ENCODE assay signal across 15 cellular contexts in genomic region chr14:103855734-103856095, GRCh38. TPM values are rescaled to one million over a fixed set of nuclear protein-coding genes. Genes with fewer than 3 reads are reported as not detected.
DNase-seq lines count a peak whose midpoint lies in the region; ATAC-seq and TF ChIP-seq lines count a peak whose summit lies in the region.
"Had no signal": no experiment of that assay in that cellular context is flagged by ENCODE, and none has a peak within 500 bp of the region (broad histone marks: within the 10 kb centered on the region; RNA-seq: fewer than 3 reads in every experiment).

No MANE protein-coding gene starts in this region.

- H3K4me1 Mint-ChIP-seq in brain: peaks cover 29% of the 10 kb centered on the region

- H3K27ac ChIP-seq in HUES6 (ENCODE audit: low read depth, low read length): no peak overlapping the region
- peak overlapping the region; percentile 46 for H3K27ac ChIP-seq in mesendoderm (ENCODE audit: low read depth, low read length)
- peak overlapping the region; percentile 69 to 83 (median 82) for H3K27ac ChIP-seq in stomach
- H3K27ac ChIP-seq: psoas muscle had no signal

- H3K36me3 ChIP-seq in HUES6 (ENCODE audit: control insufficient read depth, insufficient read depth, low read length): no peaks in the 10 kb centered on the region
- H3K36me3 ChIP-seq in mesendoderm (ENCODE audit: control insufficient read depth, insufficient read depth, low read length): no peaks in the 10 kb centered on the region
- no peaks in the 10 kb centered on the region for H3K36me3 ChIP-seq in stomach

- no peaks in the 10 kb centered on the region for H3K9me3 ChIP-seq in HUES6 (ENCODE audit: control insufficient read depth, insufficient read depth, low read depth, low read length)
- no peaks in the 10 kb centered on the region for H3K9me3 ChIP-seq in stomach
- H3K9me3 ChIP-seq: psoas muscle had no signal

- peak overlapping the region; percentile 34; the same call in 1 of the 2 replicates for H3K4me3 ChIP-seq in HUES6 (ENCODE audit: low read depth, low read length)
- H3K4me3 ChIP-seq in mesendoderm (ENCODE audit: low read length): no peak overlapping the region
- H3K4me3 ChIP-seq in stomach: no peak overlapping the region
- H3K4me3 ChIP-seq: psoas muscle had no signal

- H3K27me3 ChIP-seq in HUES6 (ENCODE audit: control insufficient read depth, insufficient read depth, low read length) (no peaks in the 10 kb centered on the region), mesendoderm (ENCODE audit: insufficient read depth, low read length, poor library complexity) (no peaks in the 10 kb centered on the region), stomach (no peaks in the 10 kb centered on the region)

- peaks cover 4% of the 10 kb centered on the region for H3K27me3 Mint-ChIP-seq in brain
- H3K27me3 Mint-ChIP-seq: activated naive CD8-positive, alpha-beta T cell treated with anti-CD3 and anti-CD28 coated beads for 36 hours; stimulated activated naive CD8-positive, alpha-beta T cell treated with anti-CD3 and anti-CD28 coated beads, Interleukin-15, amount 100 ng/mL, for 72 hours had no signal

- TF ChIP-seq CTCF in brain (conservative IDR thresholded peaks at IDR 0.05) (no peak), stomach (IDR thresholded peaks at IDR 0.05) (no peak)

- H2BK15ac ChIP-seq in mesendoderm (replicated peaks; ENCODE audit: low read depth): no peak overlapping the region

- no peaks in the 10 kb centered on the region for H3K79me2 ChIP-seq in mesendoderm (ENCODE audit: control insufficient read depth, insufficient read depth, low read length)

- H3K56ac ChIP-seq in mesendoderm (ENCODE audit: low read length): peak overlapping the region; percentile 62

- no peak overlapping the region for H3K23ac ChIP-seq in mesendoderm (ENCODE audit: low read length)

- peaks cover 30% of the 10 kb centered on the region for H3K4me1 ChIP-seq in HUES6 (ENCODE audit: control insufficient read depth, insufficient read depth, low read length)
- H3K4me1 ChIP-seq in mesendoderm (ENCODE audit: control insufficient read depth, low read depth, low read length): peaks cover 8% of the 10 kb centered on the region
- peaks cover 7 to 27% (median 21%) of the 10 kb centered on the region in 4 donors for H3K4me1 ChIP-seq in stomach
- H3K4me1 ChIP-seq: psoas muscle had no signal

- peak overlapping the region; percentile 29 for H3K9ac ChIP-seq in HUES6 (ENCODE audit: low read length)
- peak overlapping the region; percentile 35 for H3K9ac ChIP-seq in mesendoderm (ENCODE audit: low read length)

- H3K4me2 ChIP-seq in mesendoderm (ENCODE audit: low read length): no peak overlapping the region

- H3K4me3 Mint-ChIP-seq in brain: peak overlapping the region in 2 of 5 experiments; percentile 47 to 52
- H3K4me3 Mint-ChIP-seq: activated naive CD8-positive, alpha-beta T cell treated with anti-CD3 and anti-CD28 coated beads for 36 hours; activated T-cell treated with anti-CD3 and anti-CD28 coated beads, Interleukin-2, amount 50 U/mL, for 4 hours; stimulated activated naive CD8-positive, alpha-beta T cell treated with anti-CD3 and anti-CD28 coated beads, Interleukin-15, amount 100 ng/mL, for 72 hours had no signal

- no peaks in the 10 kb centered on the region for H3K36me3 Mint-ChIP-seq in brain
- H3K36me3 Mint-ChIP-seq: activated naive CD8-positive, alpha-beta T cell treated with anti-CD3 and anti-CD28 coated beads for 36 hours had no signal

- no peak overlapping the region for H4K5ac ChIP-seq in mesendoderm (ENCODE audit: low read length)

- H3K18ac ChIP-seq in mesendoderm (ENCODE audit: low read length): peak overlapping the region; percentile 7

- H3K4ac ChIP-seq in mesendoderm (ENCODE audit: low read depth, low read length): peak overlapping the region; percentile 41

- ATAC-seq in HG02938 (IDR thresholded peaks at IDR 0.05; ENCODE audit: unreplicated experiment): no peak
- ATAC-seq: activated T-cell treated with anti-CD3 and anti-CD28 coated beads, Interleukin-2, amount 50 U/mL, for 4 hours had no signal

- H3K9me3 Mint-ChIP-seq in brain: peaks cover 0 to 3% (median 0%) of the 10 kb centered on the region in 5 experiments
- H3K9me3 Mint-ChIP-seq: activated naive CD8-positive, alpha-beta T cell treated with anti-CD3 and anti-CD28 coated beads for 36 hours; activated T-cell treated with anti-CD3 and anti-CD28 coated beads, Interleukin-2, amount 50 U/mL, for 4 hours; stimulated activated naive CD8-positive, alpha-beta T cell treated with anti-CD3 and anti-CD28 coated beads, Interleukin-15, amount 100 ng/mL, for 72 hours had no signal

- H2BK120ac ChIP-seq in mesendoderm (ENCODE audit: low read depth, low read length): no peak overlapping the region

- H2AK5ac ChIP-seq in mesendoderm (ENCODE audit: low read length): no peak overlapping the region

- H4K8ac ChIP-seq in mesendoderm (ENCODE audit: low read depth, low read length): no peak overlapping the region

- H2BK5ac ChIP-seq in mesendoderm (ENCODE audit: low read length): peak overlapping the region; percentile 63

- H3K27ac Mint-ChIP-seq in brain: peak overlapping the region in 4 of 5 experiments; percentile 53 to 89 (median 82)
- H3K27ac Mint-ChIP-seq: activated naive CD8-positive, alpha-beta T cell treated with anti-CD3 and anti-CD28 coated beads for 36 hours; stimulated activated naive CD8-positive, alpha-beta T cell treated with anti-CD3 and anti-CD28 coated beads, Interleukin-15, amount 100 ng/mL, for 72 hours had no signal

- H3K79me1 ChIP-seq in mesendoderm (ENCODE audit: low read length): no peaks in the 10 kb centered on the region

- TF ChIP-seq EP300 in stomach (IDR thresholded peaks at IDR 0.05): no peak

- intact Hi-C loops in stomach (cut with DNase I; ENCODE audit: low total_unique reads): no loop called here

- no CpG with 5 or more reads among the region's 6 CpGs for WGBS in mesendoderm (ENCODE audit: extremely low coverage, insufficient coverage, low lambda C conversion rate)
- WGBS in stomach, 5 donors: 26 to 60% (median 48%) methylated on average over 5 to 6 of the region's 6 CpGs

- TF ChIP-seq POLR2A in stomach (IDR thresholded peaks at IDR 0.05): no peak

- DNase-seq in mesendoderm: no peak
- no peak for DNase-seq in stomach
- DNase-seq in superior temporal gyrus (ENCODE audit: extremely low spot score): no peak
- DNase-seq in COR-L47 (lab: John Stamatoyannopoulos, UW): no peak
- DNase-seq: activated CD4-positive, alpha-beta T cell treated with anti-CD3 and anti-CD28 coated beads, Interleukin-2, amount 50 U/mL, for 4 hours; activated naive CD8-positive, alpha-beta T cell treated with anti-CD3 and anti-CD28 coated beads for 36 hours; activated T-cell treated with anti-CD3 and anti-CD28 coated beads, Interleukin-2, amount 50 U/mL, for 4 hours; AML-193; HCEC 1CT; hippocampal formation; stimulated activated naive CD8-positive, alpha-beta T cell treated with anti-CD3 and anti-CD28 coated beads, Interleukin-15, amount 100 ng/mL, for 72 hours had no signal

RNA-seq across cellular contexts. Expression of gene PPP1R13B, which starts 8.3 kb away (rescaled TPM):
- polyA plus RNA-seq in brain (ENCODE audit: insufficient read depth, low read depth, low replicate concordance) (22.2 TPM), stomach (10 to 100 TPM; 10.8 to 15.5 (median 12.7) TPM)
- polyA plus RNA-seq in mesendoderm (2013, experiment 1 of 2): 2.9 TPM
- polyA plus RNA-seq in mesendoderm (2013, experiment 2 of 2): 3.3 TPM
- 10 to 100 TPM; 16.7 to 84.0 (median 28.1) TPM for total RNA-seq in stomach
